ENCODE assay signal across 8 cellular contexts in the genomic region with DNA sequence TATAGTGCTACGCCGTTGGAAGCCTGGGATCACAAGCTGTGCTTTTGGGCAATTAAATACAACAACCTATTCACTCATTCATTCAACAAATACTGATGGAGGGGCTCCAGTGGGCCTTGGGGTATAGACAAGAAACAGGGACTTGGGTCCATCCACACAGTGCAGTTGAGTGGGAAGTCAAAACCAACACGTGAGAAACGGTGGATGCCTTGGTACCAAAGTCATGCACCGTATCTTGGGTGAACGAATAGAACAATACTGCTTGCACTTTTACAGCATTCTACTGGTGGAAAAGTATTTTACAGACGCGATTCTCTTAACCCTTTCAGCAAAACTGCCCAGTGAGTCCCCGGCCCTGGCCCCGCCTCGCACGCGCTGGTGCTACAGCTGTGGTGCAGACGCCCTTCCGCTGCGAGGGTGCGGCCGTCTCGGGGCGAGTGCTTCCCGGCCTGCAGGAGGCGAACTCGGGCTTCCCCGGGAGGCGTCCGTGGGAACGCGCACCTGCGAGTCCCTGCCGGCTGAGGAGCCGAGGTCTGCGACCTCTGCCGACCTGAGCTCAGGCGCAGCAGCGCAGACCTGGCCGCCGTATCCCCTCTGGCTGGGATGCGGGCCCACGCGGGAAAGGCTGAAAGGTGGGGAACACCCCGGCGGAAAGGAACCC. TPM values are rescaled to one million over a fixed set of nuclear protein-coding genes. Genes with fewer than 3 reads are reported as not detected.
DNase-seq lines count a peak whose midpoint lies in the region; ATAC-seq, FAIRE-seq and TF ChIP-seq lines count a peak whose summit lies in the region.

No MANE protein-coding gene starts in this region.

- DNase-seq in GM03348 (ENCODE audit: low spot score) (peak; percentile 86), H4 (ENCODE audit: low spot score) (peak; percentile 37), LoVo (ENCODE audit: low spot score) (peak; percentile 75), T-helper 9 cell (peak; percentile 44), K562 (ENCODE audit: extremely low read depth in 1 of 4, low spot score in 3 of 4) (peak; percentile 46 to 66 (median 48)), small intestine (peak; percentile 58), cerebellar nuclear complex (lab: John Stamatoyannopoulos, UW) (no peak)

- H3K4me3 ChIP-seq in K562: peak overlapping the region; percentile 50
- peak overlapping the region; percentile 84 for H3K4me3 ChIP-seq in iPS-20b (ENCODE audit: low read length)
- H3K4me3 ChIP-seq in small intestine (ENCODE audit: low read depth in 1 of 2, low read length in 2 of 2): peak overlapping the region; percentile 50 to 60

- in situ Hi-C loops in K562 (cut with MboI): no loop called here

- no peaks in the 10 kb centered on the region for H4K20me1 ChIP-seq in K562 (replicated peaks; ENCODE audit: control insufficient read depth, insufficient read depth, low read length)

- BruUV-seq in K562 (replicated peaks; lab: Mats Ljungman, UMichigan): no TSS peak

- peak overlapping the region; percentile 81 for H3K4me2 ChIP-seq in K562 (ENCODE audit: insufficient read depth, low read length)

- intact Hi-C loops in K562 (cut with micrococcal nuclease): no loop called here

- POLR2A ChIA-PET in K562 (lab: Yijun Ruan, JAX): interaction anchor here (0.9 to 1.3 kb wide), 2 partner anchors 8 to 12 kb away, joined by 5 to 6 read pairs; a partner anchor contains a TSS

- TF ChIP-seq EP300 in K562 (IDR thresholded peaks at IDR 0.05; ENCODE audit: low read length): no peak

- ATAC-seq in K562: peak; percentile 94

- TF ChIP-seq RAD21 in K562 (CRISPR knock-in tag; conservative IDR thresholded peaks at IDR 0.05 in 1 of 2, IDR thresholded peaks at IDR 0.05 in 1 of 2): peak in 1 of 2 experiments; percentile 21; a peak in 1 of 4 replicates

- CTCF ChIA-PET in K562 (lab: Yijun Ruan, JAX; ENCODE audit: low intra/inter-chr PET ratio): no interaction called here

- H3K9me1 ChIP-seq in K562 (ENCODE audit: control insufficient read depth, insufficient read depth, low read length): no peaks in the 10 kb centered on the region

- H2AFZ ChIP-seq in K562 (ENCODE audit: low read depth, low read length): peak overlapping the region; percentile 95

- peaks cover 0 to 15% of the 10 kb centered on the region in 2 experiments; a peak in 3 of 5 replicates for H3K27me3 ChIP-seq in K562 (ENCODE audit: control insufficient read depth in 2 of 2, insufficient read depth in 2 of 2, low read length in 2 of 2)
- peaks cover 38% of the 10 kb centered on the region for H3K27me3 ChIP-seq in iPS-20b (ENCODE audit: insufficient read depth, low read length)
- H3K27me3 ChIP-seq in small intestine (ENCODE audit: control insufficient read depth in 2 of 2, insufficient read depth in 2 of 2, low read length in 2 of 2): peaks cover 0 to 2% of the 10 kb centered on the region in 2 donors

- peak; percentile 37 to 65 (median 56) for TF ChIP-seq CTCF in K562 (IDR thresholded peaks at IDR 0.05 in 2 of 3, conservative IDR thresholded peaks at IDR 0.05 in 1 of 3; ENCODE audit: insufficient read depth in 2 of 3, low read depth in 1 of 3, low read length in 3 of 3)

- H3K9ac ChIP-seq in K562 (ENCODE audit: insufficient read depth in 1 of 2, low read depth in 2 of 2, low read length in 2 of 2): peak overlapping the region in 1 of 2 experiments; percentile 79; a peak in 2 of 4 replicates
- peak overlapping the region; percentile 50; the same call in 1 of the 2 replicates for H3K9ac ChIP-seq in iPS-20b (ENCODE audit: low read depth, low read length)

- FAIRE-seq in K562 (lab: Jason Lieb, UNC) (no peak), small intestine (lab: Jason Lieb, UNC) (no peak)

- H3K9me3 ChIP-seq in K562 (replicated peaks; ENCODE audit: control insufficient read depth, insufficient read depth, low read depth, low read length) (no peaks in the 10 kb centered on the region), iPS-20b (ENCODE audit: insufficient read depth, low read depth, low read length) (no peaks in the 10 kb centered on the region), small intestine (ENCODE audit: control insufficient read depth, low read depth) (no peaks in the 10 kb centered on the region)

- H3K27ac ChIP-seq in K562 (ENCODE audit: extremely low read depth, low read depth, low read length) (no peak overlapping the region), iPS-20b (ENCODE audit: low read length) (no peak overlapping the region), small intestine (ENCODE audit: low read depth in 1 of 2, low read length in 1 of 2) (peak overlapping the region in 1 of 2 donors; percentile 42)

- 7% methylated on average over 30 of the region's 42 CpGs for WGBS in K562 (ENCODE audit: insufficient coverage, low coverage, missing lambda C conversion rate)
- WGBS in small intestine, 3 donors: 6% methylated on average over 42 of the region's 42 CpGs

- peaks cover 0 to 16% of the 10 kb centered on the region in 2 experiments; a peak in 3 of 5 replicates for H3K4me1 ChIP-seq in K562 (replicated peaks in 1 of 2; ENCODE audit: control insufficient read depth in 2 of 2, insufficient read depth in 2 of 2, low read length in 2 of 2)
- H3K4me1 ChIP-seq in iPS-20b (ENCODE audit: insufficient read depth, low read length): 0 out of 2 replicates have a peak, but pooled peaks cover 10% of the 10 kb centered on the region
- H3K4me1 ChIP-seq in small intestine (ENCODE audit: control insufficient read depth in 2 of 2, insufficient read depth in 1 of 2, low read depth in 1 of 2, low read length in 1 of 2): no peaks in the 10 kb centered on the region

- H3K79me2 ChIP-seq in K562 (ENCODE audit: control insufficient read depth, insufficient read depth, low read length): no peaks in the 10 kb centered on the region

- H3K36me3 ChIP-seq in K562 (ENCODE audit: control insufficient read depth, insufficient read depth, low read length): no peaks in the 10 kb centered on the region
- H3K36me3 ChIP-seq in iPS-20b (ENCODE audit: insufficient read depth, low read depth, low read length): no peaks in the 10 kb centered on the region
- H3K36me3 ChIP-seq in small intestine (ENCODE audit: control insufficient read depth in 2 of 2, insufficient read depth in 2 of 2, low read length in 2 of 2): no peaks in the 10 kb centered on the region

- no peak for TF ChIP-seq POLR2A in K562 (conservative IDR thresholded peaks at IDR 0.05)

TF ChIP-seq in K562, 482 proteins besides CTCF, POLR2A, EP300 and RAD21 (continues in another document):
- no peak for TF ChIP-seq ZNF165 (CRISPR knock-in tag; IDR thresholded peaks at IDR 0.05; ENCODE audit: borderline replicate concordance)
- TF ChIP-seq, protein P1, sequence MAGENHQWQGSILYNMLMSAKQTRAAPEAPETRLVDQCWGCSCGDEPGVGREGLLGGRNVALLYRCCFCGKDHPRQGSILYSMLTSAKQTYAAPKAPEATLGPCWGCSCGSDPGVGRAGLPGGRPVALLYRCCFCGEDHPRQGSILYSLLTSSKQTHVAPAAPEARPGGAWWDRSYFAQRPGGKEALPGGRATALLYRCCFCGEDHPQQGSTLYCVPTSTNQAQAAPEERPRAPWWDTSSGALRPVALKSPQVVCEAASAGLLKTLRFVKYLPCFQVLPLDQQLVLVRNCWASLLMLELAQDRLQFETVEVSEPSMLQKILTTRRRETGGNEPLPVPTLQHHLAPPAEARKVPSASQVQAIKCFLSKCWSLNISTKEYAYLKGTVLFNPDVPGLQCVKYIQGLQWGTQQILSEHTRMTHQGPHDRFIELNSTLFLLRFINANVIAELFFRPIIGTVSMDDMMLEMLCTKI (IDR thresholded peaks at IDR 0.05; ENCODE audit: partially characterized antibody): no peak
- TF ChIP-seq ZNF780A (CRISPR knock-in tag; IDR thresholded peaks at IDR 0.05): no peak
- TF ChIP-seq PRMT5 (CRISPR knock-in tag; IDR thresholded peaks at IDR 0.05): no peak
- no peak for TF ChIP-seq HDAC1 (IDR thresholded peaks at IDR 0.05)
- peak; percentile 44 for TF ChIP-seq L3MBTL2 (IDR thresholded peaks at IDR 0.05)

RNA-seq across cellular contexts. Expression of a gene that starts 8.3 kb away (rescaled TPM):
- 0.12 and 0.33 TPM in 2 replicates for total RNA-seq in H4 (2014; rRNA removed; shearing (Covaris generic))
- not detected in 2 replicates for total RNA-seq in K562 (2011; cell fraction: chromatin; rRNA removed; ENCODE audit: low replicate concordance)
- not detected in 2 replicates for total RNA-seq in K562 (2011; cell fraction: nucleolus; rRNA removed)
- total RNA-seq in K562 (2011; cell fraction: nucleoplasm; rRNA removed): not detected in 2 replicates
- total RNA-seq in K562 (2014; rRNA removed) (not detected in 2 replicates), K562 (2014; rRNA removed; fragmentation: Illumina TruSeq; extraction: Trizol) (not detected in 2 replicates), K562 (2015; rRNA removed; fragmentation: Illumina TruSeq; extraction: Trizol) (not detected in 2 replicates), K562 (2021) (0.04 and 0.07 TPM in 2 replicates)
- polyA plus RNA-seq in K562 (2011; rRNA removed) (not detected in 2 replicates), K562 (2014; fragmentation: Illumina TruSeq; extraction: Trizol) (not detected in 2 replicates), K562 (2014; fragmentation: Nextera tagmentation; extraction: Ambion mirVana) (not detected), K562 (2014; rRNA removed) (0.01 TPM in 1 of 2 replicates, not detected in the other), small intestine (1 to 10 TPM in 1 of 3 donors, not detected in 2; 1.4 TPM)
- 0.03 TPM in 1 of 2 replicates, not detected in the other for polyA plus RNA-seq in K562 (2011; cell fraction: cytosol; rRNA removed)
- polyA plus RNA-seq in K562 (2011; cell fraction: nucleus; rRNA removed): 0.04 TPM in 1 of 2 replicates, not detected in the other
- polyA plus RNA-seq in K562 (2012): not detected in 2 replicates
- polyA minus RNA-seq in K562 (2011; rRNA and poly(A)+ RNA removed): not detected in 2 replicates
- polyA minus RNA-seq in K562 (2011; cell fraction: cytosol; rRNA and poly(A)+ RNA removed): 0.27 TPM in 1 of 2 replicates, not detected in the other
- not detected in 2 replicates for polyA minus RNA-seq in K562 (2011; cell fraction: nucleus; rRNA and poly(A)+ RNA removed)

Comparison
In these comparisons a context has a peak if more than half of its experiments do, and no peak if none do; other contexts are left out.
1. DNase-seq: peak in GM03348 (single experiment), H4 (single experiment), LoVo (single experiment), T-helper 9 cell (single experiment), K562 (4 of 4) and small intestine (single experiment); none in cerebellar nuclear complex (0 of 2).
2. Peak in every context shown above with its lines, with median percentiles within 50 percentile points of each other: H3K4me3 ChIP-seq.